In genomic region chr4:128220286-128221235, GRCh38 we compare ENCODE assay signal across 2 cellular contexts.
TF ChIP-seq lines count a peak whose summit lies in the region.

No MANE protein-coding gene starts in this region.

TF ChIP-seq in IMR-90, 13 proteins besides CTCF, POLR2A, EP300 and RAD21 (continued from another document):
- TF ChIP-seq RCOR1 (IDR thresholded peaks at IDR 0.05; ENCODE audit: insufficient replicate concordance, low read length) = no peak

TF ChIP-seq in WTC11, 78 proteins besides CTCF, POLR2A, EP300 and RAD21 (continued from another document):
- TF ChIP-seq AFF4 (CRISPR knock-in tag; IDR thresholded peaks at IDR 0.05; ENCODE audit: borderline replicate concordance) = no peak
- no peak for TF ChIP-seq MLX (CRISPR knock-in tag; IDR thresholded peaks at IDR 0.05)
- TF ChIP-seq JUN (CRISPR knock-in tag; IDR thresholded peaks at IDR 0.05) = no peak
- TF ChIP-seq, protein P1, sequence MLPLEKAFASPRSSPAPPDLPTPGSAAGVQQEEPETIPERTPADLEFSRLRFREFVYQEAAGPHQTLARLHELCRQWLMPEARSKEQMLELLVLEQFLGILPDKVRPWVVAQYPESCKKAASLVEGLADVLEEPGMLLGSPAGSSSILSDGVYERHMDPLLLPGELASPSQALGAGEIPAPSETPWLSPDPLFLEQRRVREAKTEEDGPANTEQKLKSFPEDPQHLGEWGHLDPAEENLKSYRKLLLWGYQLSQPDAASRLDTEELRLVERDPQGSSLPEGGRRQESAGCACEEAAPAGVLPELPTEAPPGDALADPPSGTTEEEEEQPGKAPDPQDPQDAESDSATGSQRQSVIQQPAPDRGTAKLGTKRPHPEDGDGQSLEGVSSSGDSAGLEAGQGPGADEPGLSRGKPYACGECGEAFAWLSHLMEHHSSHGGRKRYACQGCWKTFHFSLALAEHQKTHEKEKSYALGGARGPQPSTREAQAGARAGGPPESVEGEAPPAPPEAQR (CRISPR knock-in tag; IDR thresholded peaks at IDR 0.05) = no peak
- TF ChIP-seq OVOL2 (CRISPR knock-in tag; IDR thresholded peaks at IDR 0.05; ENCODE audit: borderline replicate concordance) = no peak
